ENCODE assay signal across 7 cellular contexts in genomic region chr22:32206774-32207758, GRCh38. TPM values are rescaled to one million over a fixed set of nuclear protein-coding genes. Genes with fewer than 3 reads are reported as not detected.
DNase-seq lines count a peak whose midpoint lies in the region; ATAC-seq, FAIRE-seq and TF ChIP-seq lines count a peak whose summit lies in the region.

No MANE protein-coding gene starts in this region.

- peak overlapping the region; percentile 46 for H4K91ac ChIP-seq in H1 (replicated peaks; ENCODE audit: insufficient read length, low read length)

- no peak overlapping the region for H3K4ac ChIP-seq in H1 (replicated peaks; ENCODE audit: insufficient read length, low read depth, low read length)

- H3K4me1 ChIP-seq in H1 (replicated peaks in 1 of 4; ENCODE audit: control insufficient read depth in 3 of 4, insufficient read depth in 4 of 4, low read length in 3 of 4) = peaks cover 0 to 29% (median 15%) of the 10 kb centered on the region in 4 experiments; a peak in 5 of 7 replicates

- H2BK120ac ChIP-seq in H1 (replicated peaks; ENCODE audit: low read depth, low read length) = no peak overlapping the region

- no peaks in the 10 kb centered on the region for H3K36me3 Mint-ChIP-seq in T-helper 2 cell treated with Interferon-gamma antibody and Interleukin-4, amounts not matched to agents 5 μg/mL and 100 μg/mL, for 36 hours (ENCODE audit: low read depth)
- no peaks in the 10 kb centered on the region for H3K36me3 Mint-ChIP-seq in osteocyte (ENCODE audit: unreplicated experiment)

- no peaks in the 10 kb centered on the region for H3K9me3 ChIP-seq in H1 (ENCODE audit: insufficient read depth in 2 of 2, low read depth in 1 of 2, low read length in 1 of 2)

- H3K79me1 ChIP-seq in H1 (ENCODE audit: low read depth, low read length) = no peaks in the 10 kb centered on the region

- peaks cover 10% of the 10 kb centered on the region for H3K4me1 Mint-ChIP-seq in T-helper 2 cell treated with Interferon-gamma antibody and Interleukin-4, amounts not matched to agents 5 μg/mL and 100 μg/mL, for 36 hours (ENCODE audit: low read depth)
- H3K4me1 Mint-ChIP-seq in osteocyte (ENCODE audit: unreplicated experiment) = peaks cover 13% of the 10 kb centered on the region

- peak overlapping the region; percentile 97; the same call in 1 of the 2 replicates for H2BK15ac ChIP-seq in H1 (ENCODE audit: low read length)

- TF ChIP-seq RAD21 in Ishikawa (IDR thresholded peaks at IDR 0.05; ENCODE audit: low read depth) (peak; percentile 58), H1 (IDR thresholded peaks at IDR 0.05 in 1 of 2, conservative IDR thresholded peaks at IDR 0.05 in 1 of 2; ENCODE audit: low read depth in 2 of 2, low read length in 2 of 2) (peak; percentile 53 to 70)

- no peak overlapping the region for H3K9ac ChIP-seq in H1 (replicated peaks in 1 of 4; ENCODE audit: extremely low read depth in 1 of 4, low read depth in 3 of 4, low read length in 3 of 4)

- FAIRE-seq in H1 (lab: Jason Lieb, UNC) = peak; percentile 52

- CTCF ChIA-PET in H1 (lab: Charles Lee; ENCODE audit: partially characterized antibody) = interaction anchor here (0.6 to 3.8 kb wide), 22 partner anchors 11 to 268 kb away, joined by 3 to 22 read pairs (median 4); partner anchors contain the start of genes RFPL3 and RTCB

- H2AFZ ChIP-seq in H1 (ENCODE audit: low read length) = peak overlapping the region; percentile 43; the same call in 1 of the 2 replicates

- ATAC-seq in HG02759 (IDR thresholded peaks at IDR 0.05; ENCODE audit: unreplicated experiment) = no peak

- H3K4me2 ChIP-seq in H1 (ENCODE audit: insufficient read depth in 1 of 2, low read depth in 2 of 2, low read length in 2 of 2) = no peak overlapping the region; a peak in 1 of 4 replicates

- no peaks in the 10 kb centered on the region for H3K79me2 ChIP-seq in H1 (ENCODE audit: control insufficient read depth in 1 of 2, insufficient read depth in 2 of 2, low read length in 2 of 2)

- H3K27ac ChIP-seq in H1 (ENCODE audit: low read depth, low read length) = no peak overlapping the region

- H3K23ac ChIP-seq in H1 (ENCODE audit: insufficient read length) = no peak overlapping the region

- peaks cover 18% of the 10 kb centered on the region for H3K27me3 Mint-ChIP-seq in T-helper 2 cell treated with Interferon-gamma antibody and Interleukin-4, amounts not matched to agents 5 μg/mL and 100 μg/mL, for 36 hours (ENCODE audit: low read depth)
- H3K27me3 Mint-ChIP-seq in osteocyte (ENCODE audit: unreplicated experiment) = no peaks in the 10 kb centered on the region

- H3K36me3 ChIP-seq in H1 (ENCODE audit: control insufficient read depth in 2 of 4, insufficient read depth in 4 of 4, low read length in 3 of 4) = no peaks in the 10 kb centered on the region

- peaks cover 19 to 44% (median 38%) of the 10 kb centered on the region in 4 experiments for H3K27me3 ChIP-seq in H1 (replicated peaks in 1 of 4; ENCODE audit: control insufficient read depth in 3 of 4, extremely low read depth in 1 of 4, insufficient read depth in 3 of 4, low read length in 3 of 4)

- H2BK5ac ChIP-seq in H1 (ENCODE audit: low read depth, low read length) = no peak overlapping the region

- TF ChIP-seq CTCF in H1 (IDR thresholded peaks at IDR 0.05; ENCODE audit: control extremely low read depth in 1 of 3, insufficient read depth in 1 of 3, low read depth in 1 of 3, low read length in 3 of 3) = peak; percentile 87 to 94 (median 91)
- peak; percentile 42 for TF ChIP-seq CTCF in osteocyte (IDR thresholded peaks at IDR 0.05)

- no peak overlapping the region for H3K4me3 ChIP-seq in H1 (ENCODE audit: extremely low read depth in 1 of 4, insufficient read depth in 2 of 4, low read depth in 3 of 4, low read length in 4 of 4)

- H3K23me2 ChIP-seq in H1 (ENCODE audit: low read depth, low read length) = peaks cover 20% of the 10 kb centered on the region

- no peak overlapping the region for H2BK20ac ChIP-seq in H1 (ENCODE audit: low read length)

- H2BK12ac ChIP-seq in H1 (ENCODE audit: low read depth, low read length) = peak overlapping the region; percentile 80; the same call in 1 of the 2 replicates

- H3K18ac ChIP-seq in H1 (ENCODE audit: extremely low read depth, low read length) = no peak overlapping the region

- peak overlapping the region; percentile 17 for H3K4me3 Mint-ChIP-seq in T-helper 2 cell treated with Interferon-gamma antibody and Interleukin-4, amounts not matched to agents 5 μg/mL and 100 μg/mL, for 36 hours
- H3K4me3 Mint-ChIP-seq in osteocyte (ENCODE audit: unreplicated experiment) = no peak overlapping the region

- no peak for TF ChIP-seq POLR2A in H1 (IDR thresholded peaks at IDR 0.05; ENCODE audit: control extremely low read depth in 1 of 2, low read depth in 2 of 2, low read length in 2 of 2)

- H3K14ac ChIP-seq in H1 (ENCODE audit: insufficient read length) = no peak overlapping the region

- H3K9me3 Mint-ChIP-seq in T-helper 2 cell treated with Interferon-gamma antibody and Interleukin-4, amounts not matched to agents 5 μg/mL and 100 μg/mL, for 36 hours = no peaks in the 10 kb centered on the region
- no peaks in the 10 kb centered on the region for H3K9me3 Mint-ChIP-seq in osteocyte (ENCODE audit: unreplicated experiment)

- H4K8ac ChIP-seq in H1 (ENCODE audit: extremely low read depth, insufficient read depth, low read length) = no peak overlapping the region

- H3K27ac Mint-ChIP-seq in T-helper 2 cell treated with Interferon-gamma antibody and Interleukin-4, amounts not matched to agents 5 μg/mL and 100 μg/mL, for 36 hours = no peak overlapping the region
- no peak overlapping the region for H3K27ac Mint-ChIP-seq in osteocyte (ENCODE audit: unreplicated experiment)

- H2AK5ac ChIP-seq in H1 (ENCODE audit: low read depth, low read length) = no peak overlapping the region

- 68% methylated on average over 21 of the region's 22 CpGs; no CpG with 5 or more reads in 1 of the 2 experiments for WGBS in H1 (ENCODE audit: extremely low coverage in 1 of 2, insufficient coverage in 1 of 2, insufficient read length in 1 of 2, insufficient replicate concordance in 2 of 2, low coverage in 1 of 2, low lambda C conversion rate in 2 of 2, missing lambda C conversion rate in 1 of 2), 2 experiments

- peaks cover 0 to 4% of the 10 kb centered on the region in 2 experiments for H4K20me1 ChIP-seq in H1 (replicated peaks in 1 of 2; ENCODE audit: control insufficient read depth in 1 of 2, insufficient read depth in 2 of 2, low read length in 2 of 2)

- POLR2A ChIA-PET in H1 (lab: Charles Lee; ENCODE audit: partially characterized antibody) = interaction anchor here (1.1 kb wide), 1 partner anchor 51 kb away, joined by 4 read pairs; no protein-coding TSS in a partner anchor

- DNase-seq in Daoy (ENCODE audit: low read depth) (peak; percentile 60), H1 (ENCODE audit: low read depth in 1 of 2, low spot score in 2 of 2) (peak in 1 of 2 experiments; percentile 61), osteocyte (ENCODE audit: extremely low spot score, unreplicated experiment) (no peak), AG08395 (ENCODE audit: low spot score) (no peak)
- DNase-seq in T-helper 2 cell treated with Interferon-gamma antibody and Interleukin-4, amounts not matched to agents 5 μg/mL and 100 μg/mL, for 36 hours (ENCODE audit: low spot score) = peak; percentile 23

- TF ChIP-seq EP300 in Ishikawa (IDR thresholded peaks at IDR 0.05; ENCODE audit: borderline replicate concordance) = no peak
- TF ChIP-seq EP300 in H1 (IDR thresholded peaks at IDR 0.05; ENCODE audit: borderline replicate concordance in 1 of 2, low read depth in 2 of 2, low read length in 2 of 2) = no peak

- H4K5ac ChIP-seq in H1 (ENCODE audit: insufficient read length, low read depth, low read length) = no peak overlapping the region

- H3K56ac ChIP-seq in H1 (replicated peaks; ENCODE audit: insufficient read length, low read depth, low read length) = no peak overlapping the region

TF ChIP-seq in Ishikawa, 13 proteins besides CTCF, POLR2A, EP300 and RAD21 (continues in another document):
- TF ChIP-seq FOXM1 (IDR thresholded peaks at IDR 0.05; ENCODE audit: borderline replicate concordance, low read depth) = no peak

RNA-seq across cellular contexts. Expression of gene RFPL2, which starts 2.2 kb away (rescaled TPM):
- not detected in 2 replicates for total RNA-seq in Daoy (2014; rRNA removed; shearing (Covaris generic))
- total RNA-seq in H1 (2021; fragmentation: NEBNext Ultra II Directional; extraction: Animal tissue kit (Norgen Biotek cat#: 25700)) = 0.19 TPM in 1 of 2 replicates, not detected in the other
- 0.05 and 0.15 TPM in 2 replicates for polyA plus RNA-seq in H1 (2011; rRNA removed)
- 0.23 TPM for polyA plus RNA-seq in H1 (2011; cell fraction: cytosol; rRNA removed)
- 0.16 TPM for polyA plus RNA-seq in H1 (2011; cell fraction: nucleus; rRNA removed)
- 0.27 to 0.29 TPM (median 0.29 TPM) in 3 of 4 replicates, not detected in the other for polyA plus RNA-seq in H1 (2012, experiment 1 of 2)
- not detected for polyA plus RNA-seq in H1 (2012, experiment 2 of 2)
- polyA plus RNA-seq in H1 (2013, experiment 1 of 2) = 0.12 TPM
- 0.07 TPM for polyA plus RNA-seq in H1 (2013, experiment 2 of 2)
- polyA minus RNA-seq in H1 (2011; rRNA and poly(A)+ RNA removed) = 0.16 and 0.24 TPM in 2 replicates
- not detected for polyA minus RNA-seq in H1 (2011; cell fraction: cytosol; rRNA and poly(A)+ RNA removed)
- polyA minus RNA-seq in H1 (2011; cell fraction: nucleus; rRNA and poly(A)+ RNA removed) = not detected
- not detected in 2 replicates for total RNA-seq in osteocyte

RNA-seq across cellular contexts. Expression of gene C22orf42, which starts 48.0 kb away (rescaled TPM):
- not detected in 2 replicates for total RNA-seq in Daoy (2014; rRNA removed; shearing (Covaris generic))
- total RNA-seq in H1 (2021; fragmentation: NEBNext Ultra II Directional; extraction: Animal tissue kit (Norgen Biotek cat#: 25700)) = not detected in 2 replicates
- 0.25 and 0.50 TPM in 2 replicates for polyA plus RNA-seq in H1 (2011; rRNA removed)
- polyA plus RNA-seq in H1 (2011; cell fraction: cytosol; rRNA removed) = 0.25 TPM
- 0.51 TPM for polyA plus RNA-seq in H1 (2011; cell fraction: nucleus; rRNA removed)
- 0.26 to 0.69 TPM (median 0.31 TPM) in 4 replicates for polyA plus RNA-seq in H1 (2012, experiment 1 of 2)
- 0.24 TPM for polyA plus RNA-seq in H1 (2012, experiment 2 of 2)
- 0.26 TPM for polyA plus RNA-seq in H1 (2013, experiment 1 of 2)
- polyA plus RNA-seq in H1 (2013, experiment 2 of 2) = 0.35 TPM
- 0.19 and 0.73 TPM in 2 replicates for polyA minus RNA-seq in H1 (2011; rRNA and poly(A)+ RNA removed)
- polyA minus RNA-seq in H1 (2011; cell fraction: cytosol; rRNA and poly(A)+ RNA removed) = not detected
- 0.50 TPM for polyA minus RNA-seq in H1 (2011; cell fraction: nucleus; rRNA and poly(A)+ RNA removed)
- total RNA-seq in osteocyte = not detected in 2 replicates

RNA-seq across cellular contexts. Expression of gene SLC5A4, which starts 48.1 kb away (rescaled TPM):
- not detected in 2 replicates for total RNA-seq in Daoy (2014; rRNA removed; shearing (Covaris generic))
- total RNA-seq in H1 (2021; fragmentation: NEBNext Ultra II Directional; extraction: Animal tissue kit (Norgen Biotek cat#: 25700)) = not detected in 2 replicates
- polyA plus RNA-seq in H1 (2011; rRNA removed) = 0.06 and 0.17 TPM in 2 replicates
- 0.10 TPM for polyA plus RNA-seq in H1 (2011; cell fraction: cytosol; rRNA removed)
- polyA plus RNA-seq in H1 (2011; cell fraction: nucleus; rRNA removed) = 0.24 TPM
- 0.15 TPM in 2 of 4 replicates, not detected in the others for polyA plus RNA-seq in H1 (2012, experiment 1 of 2)
- polyA plus RNA-seq in H1 (2012, experiment 2 of 2) = not detected
- polyA plus RNA-seq in H1 (2013, experiment 1 of 2) = 0.10 TPM
- polyA plus RNA-seq in H1 (2013, experiment 2 of 2) = 0.02 TPM
- polyA minus RNA-seq in H1 (2011; rRNA and poly(A)+ RNA removed) = 0.71 and 0.82 TPM in 2 replicates
- polyA minus RNA-seq in H1 (2011; cell fraction: cytosol; rRNA and poly(A)+ RNA removed) = not detected
- 0.40 TPM for polyA minus RNA-seq in H1 (2011; cell fraction: nucleus; rRNA and poly(A)+ RNA removed)
- total RNA-seq in osteocyte = not detected in 2 replicates

Comparison
In these comparisons a context has a peak if more than half of its experiments do, and no peak if none do; other contexts are left out.
1. DNase-seq: peak in Daoy (single experiment) and T-helper 2 cell treated with Interferon-gamma antibody and Interleukin-4, amounts not matched to agents 5 μg/mL and 100 μg/mL, for 36 hours (single experiment); none in osteocyte (single experiment) and AG08395 (single experiment).